1 cellular context compared by ENCODE assay signal in genomic region chr12:27277846-27278260, GRCh38.
TF ChIP-seq lines count a peak whose summit lies in the region.

No MANE protein-coding gene starts in this region.

TF ChIP-seq in HEK293, 187 proteins besides CTCF, POLR2A, EP300 and RAD21 (continued from another document):
- TF ChIP-seq PRDM4 (tag by site-specific recombination; IDR thresholded peaks at IDR 0.05) = no peak
- no peak for TF ChIP-seq ZFP41 (tag by site-specific recombination; IDR thresholded peaks at IDR 0.05; ENCODE audit: borderline replicate concordance)
